20 cellular contexts compared by ENCODE assay signal in genomic region chr20:52416959-52417358, GRCh38.
A peak's percentile ranks its signal among the peaks of the same experiment; 100 is the strongest.
DNase-seq lines count a peak whose midpoint lies in the region; ATAC-seq, FAIRE-seq and TF ChIP-seq lines count a peak whose summit lies in the region.
"Had no signal": no experiment of that assay in that cellular context is flagged by ENCODE, and none has a peak within 500 bp of the region (broad histone marks: within the 10 kb centered on the region; RNA-seq: fewer than 3 reads in every experiment).

No MANE protein-coding gene starts in this region.

- no peaks in the 10 kb centered on the region for H3K79me2 ChIP-seq in K562 (ENCODE audit: control insufficient read depth, insufficient read depth, low read length)

- no peak overlapping the region for H3K9ac ChIP-seq in K562 (ENCODE audit: insufficient read depth in 1 of 2, low read depth in 2 of 2, low read length in 2 of 2)
- H3K9ac ChIP-seq: BLaER1 treated with 17β-estradiol and CSF1 and Interleukin-3, amounts not matched to agents 10 nM and 100 nM had no signal

- no TSS peak for BruUV-seq in K562 (replicated peaks; lab: Mats Ljungman, UMichigan)

- TF ChIP-seq POLR2A in A549 (IDR thresholded peaks at IDR 0.05; ENCODE audit: low read length) (no peak), K562 (conservative IDR thresholded peaks at IDR 0.05) (no peak)

- H3K36me3 ChIP-seq in K562 (ENCODE audit: control insufficient read depth, insufficient read depth, low read length) = no peaks in the 10 kb centered on the region
- H3K36me3 ChIP-seq: BLaER1 treated with 17β-estradiol and CSF1 and Interleukin-3, amounts not matched to agents 10 nM and 100 nM had no signal

- in situ Hi-C loops in K562 (cut with MboI) = no loop called here

- no peak for TF ChIP-seq CTCF in A549 (IDR thresholded peaks at IDR 0.05)
- TF ChIP-seq CTCF in K562 (IDR thresholded peaks at IDR 0.05 in 2 of 3, conservative IDR thresholded peaks at IDR 0.05 in 1 of 3; ENCODE audit: insufficient read depth in 2 of 3, low read depth in 1 of 3, low read length in 3 of 3) = no peak

- H3K4me1 ChIP-seq in A549 (no peaks in the 10 kb centered on the region), K562 (replicated peaks in 1 of 2; ENCODE audit: control insufficient read depth in 2 of 2, insufficient read depth in 2 of 2, low read length in 2 of 2) (no peaks in the 10 kb centered on the region)
- H3K4me1 ChIP-seq: BLaER1 treated with 17β-estradiol and CSF1 and Interleukin-3, amounts not matched to agents 10 nM and 100 nM; Caco-2 had no signal

- ATAC-seq in A549 = no peak
- no peak for ATAC-seq in K562
- ATAC-seq: CD8-positive, alpha-beta T cell had no signal

- POLR2A ChIA-PET in A549 (lab: Yijun Ruan, JAX) (no interaction called here), K562 (lab: Yijun Ruan, JAX) (no interaction called here)

- H3K27me3 ChIP-seq in K562 (ENCODE audit: control insufficient read depth in 2 of 2, insufficient read depth in 2 of 2, low read length in 2 of 2) = no peaks in the 10 kb centered on the region
- H3K27me3 ChIP-seq: BLaER1 treated with 17β-estradiol and CSF1 and Interleukin-3, amounts not matched to agents 10 nM and 100 nM had no signal

- 0% methylated on average over 3 of the region's 3 CpGs for WGBS in A549 (ENCODE audit: missing lambda C conversion rate)
- 16% methylated on average over 3 of the region's 3 CpGs for WGBS in K562 (ENCODE audit: insufficient coverage, low coverage, missing lambda C conversion rate)

- no peak overlapping the region for H2AFZ ChIP-seq in K562 (ENCODE audit: low read depth, low read length)

- CTCF ChIA-PET in A549 (lab: Yijun Ruan, JAX) = no interaction called here
- CTCF ChIA-PET in K562 (lab: Yijun Ruan, JAX; ENCODE audit: low intra/inter-chr PET ratio) = no interaction called here

- TF ChIP-seq RAD21 in A549 (conservative IDR thresholded peaks at IDR 0.05 in 1 of 2, IDR thresholded peaks at IDR 0.05 in 1 of 2) (no peak), K562 (CRISPR knock-in tag; conservative IDR thresholded peaks at IDR 0.05 in 1 of 2, IDR thresholded peaks at IDR 0.05 in 1 of 2) (no peak)

- no peaks in the 10 kb centered on the region for H3K9me1 ChIP-seq in K562 (ENCODE audit: control insufficient read depth, insufficient read depth, low read length)

- H3K4me3 ChIP-seq in A549 (no peak overlapping the region), K562 (no peak overlapping the region)
- H3K4me3 ChIP-seq: BLaER1 treated with 17β-estradiol and CSF1 and Interleukin-3, amounts not matched to agents 10 nM and 100 nM had no signal

- H3K27ac ChIP-seq in A549 (no peak overlapping the region), K562 (ENCODE audit: extremely low read depth, low read depth, low read length) (no peak overlapping the region)
- H3K27ac ChIP-seq: BLaER1 treated with 17β-estradiol and CSF1 and Interleukin-3, amounts not matched to agents 10 nM and 100 nM; C4-2B had no signal

- intact Hi-C loops in K562 (cut with micrococcal nuclease) = no loop called here

- FAIRE-seq in A549 (lab: Jason Lieb, UNC) (no peak), HTR-8/SVneo (lab: Jason Lieb, UNC) (peak; percentile 33), K562 (lab: Jason Lieb, UNC) (no peak)
- FAIRE-seq: A204.1, D721Med, G401.6, GM12891, GM19239 had no signal

- H3K4me2 ChIP-seq in A549 (no peak overlapping the region), K562 (ENCODE audit: insufficient read depth, low read length) (no peak overlapping the region)
- H3K4me2 ChIP-seq: BLaER1 treated with 17β-estradiol and CSF1 and Interleukin-3, amounts not matched to agents 10 nM and 100 nM had no signal

- H4K20me1 ChIP-seq in K562 (replicated peaks; ENCODE audit: control insufficient read depth, insufficient read depth, low read length) = no peaks in the 10 kb centered on the region
- H4K20me1 ChIP-seq: BLaER1 treated with 17β-estradiol and CSF1 and Interleukin-3, amounts not matched to agents 10 nM and 100 nM had no signal

- TF ChIP-seq EP300 in A549 (IDR thresholded peaks at IDR 0.05) = no peak
- no peak for TF ChIP-seq EP300 in K562 (IDR thresholded peaks at IDR 0.05; ENCODE audit: low read length)

- H3K9me3 ChIP-seq in A549 (no peaks in the 10 kb centered on the region), K562 (replicated peaks; ENCODE audit: control insufficient read depth, insufficient read depth, low read depth, low read length) (no peaks in the 10 kb centered on the region)

- DNase-seq in A549 (ENCODE audit: low read depth in 1 of 2, low spot score in 1 of 2) (no peak), HTR-8/SVneo (ENCODE audit: insufficient read length, low spot score) (no peak), K562 (ENCODE audit: extremely low read depth in 1 of 4, low spot score in 3 of 4) (no peak), NOMO-1 (lab: John Stamatoyannopoulos, UW; ENCODE audit: unreplicated experiment in 2 of 2) (no peak), activated gamma-delta T cell treated with Interleukin-2 at 50 U/mL for 16 hours (no peak)
- DNase-seq: 8988T; AML-193; Caco-2; Calu3; CD4-positive, alpha-beta T cell; CD8-positive, alpha-beta T cell; DMS79 treated with DMSO at 0.1 percent for 48 hours; GF-D8 had no signal

TF ChIP-seq in A549, 52 proteins besides CTCF, POLR2A, EP300 and RAD21:
- TF ChIP-seq MAFK (IDR thresholded peaks at IDR 0.05; ENCODE audit: partially characterized antibody) (peak; percentile 89), HEYL (CRISPR knock-in tag; IDR thresholded peaks at IDR 0.05) (no peak)
TF ChIP-seq in A549: peak in this region for 1.

TF ChIP-seq in K562, 482 proteins besides CTCF, POLR2A, EP300 and RAD21:
- TF ChIP-seq ZNF561 (CRISPR knock-in tag; conservative IDR thresholded peaks at IDR 0.05) = no peak
- peak; percentile 74 for TF ChIP-seq MAFK (IDR thresholded peaks at IDR 0.05; ENCODE audit: low read length)
- peak; percentile 76 for TF ChIP-seq ZNF316 (IDR thresholded peaks at IDR 0.05)
- TF ChIP-seq MAFG (tag; conservative IDR thresholded peaks at IDR 0.05) = peak; percentile 51
- peak; percentile 63; the same call in 1 of the 2 replicates for TF ChIP-seq C11orf30 (IDR thresholded peaks at IDR 0.05; ENCODE audit: low read depth)
- no peak for TF ChIP-seq TSC22D4 (tag; IDR thresholded peaks at IDR 0.05)
- peak; percentile 81 for TF ChIP-seq MAFF (IDR thresholded peaks at IDR 0.05; ENCODE audit: low read length)

Comparison
In these comparisons a context has a peak if more than half of its experiments do, and no peak if none do; other contexts are left out.
1. Of the 35 proteins assayed by ChIP-seq in both K562 and A549: peak only in K562: none; only in A549: none; in both: MAFK; in neither: 34.